ENCODE assay signal across 14 cellular contexts in the genomic region with DNA sequence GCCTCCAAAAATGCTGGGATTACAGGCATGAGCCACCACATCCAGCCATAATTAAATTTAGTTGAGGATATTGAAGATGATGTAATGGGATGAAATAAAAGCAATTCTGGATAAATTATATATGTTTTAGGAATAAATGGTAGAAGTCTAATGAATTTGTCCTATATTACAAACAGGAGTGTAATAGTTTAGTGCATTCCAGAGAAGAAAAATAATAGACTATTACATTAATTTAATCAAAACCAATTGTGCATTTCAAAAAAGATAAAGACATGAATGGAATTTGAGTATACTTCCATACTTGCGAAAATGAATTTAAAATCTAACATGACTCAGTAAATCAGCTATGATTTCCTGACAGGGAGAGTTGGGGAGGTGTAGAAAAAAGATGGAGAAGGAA.
DNase-seq lines count a peak whose midpoint lies in the region; ATAC-seq lines count a peak whose summit lies in the region.
"Had no signal": no experiment of that assay in that cellular context is flagged by ENCODE, and none has a peak within 500 bp of the region (broad histone marks: within the 10 kb centered on the region; RNA-seq: fewer than 3 reads in every experiment).

No MANE protein-coding gene starts in this region.

- no peak for ATAC-seq in HG03097 (IDR thresholded peaks at IDR 0.05; ENCODE audit: low FRiP score, unreplicated experiment)
- ATAC-seq in HG02763 (IDR thresholded peaks at IDR 0.05; ENCODE audit: unreplicated experiment), result no peak
- ATAC-seq: GM12878 had no signal

- DNase-seq in EH (ENCODE audit: low read depth) (peak; percentile 27), GM03348 (ENCODE audit: low spot score) (peak; percentile 12), dedifferentiated amniotic fluid mesenchymal stem cell (ENCODE audit: extremely low spot score) (peak; percentile 25), NCI-H345 treated with DMSO at 0.1 percent for 48 hours (lab: John Stamatoyannopoulos, UW; ENCODE audit: unreplicated experiment) (no peak)
- DNase-seq: Calu3; CD4-positive, alpha-beta memory T cell; COR-L47; DMS53; GM23248; H7; HCEC 1CT had no signal
